1 cellular context compared by ENCODE assay signal in the genomic region with DNA sequence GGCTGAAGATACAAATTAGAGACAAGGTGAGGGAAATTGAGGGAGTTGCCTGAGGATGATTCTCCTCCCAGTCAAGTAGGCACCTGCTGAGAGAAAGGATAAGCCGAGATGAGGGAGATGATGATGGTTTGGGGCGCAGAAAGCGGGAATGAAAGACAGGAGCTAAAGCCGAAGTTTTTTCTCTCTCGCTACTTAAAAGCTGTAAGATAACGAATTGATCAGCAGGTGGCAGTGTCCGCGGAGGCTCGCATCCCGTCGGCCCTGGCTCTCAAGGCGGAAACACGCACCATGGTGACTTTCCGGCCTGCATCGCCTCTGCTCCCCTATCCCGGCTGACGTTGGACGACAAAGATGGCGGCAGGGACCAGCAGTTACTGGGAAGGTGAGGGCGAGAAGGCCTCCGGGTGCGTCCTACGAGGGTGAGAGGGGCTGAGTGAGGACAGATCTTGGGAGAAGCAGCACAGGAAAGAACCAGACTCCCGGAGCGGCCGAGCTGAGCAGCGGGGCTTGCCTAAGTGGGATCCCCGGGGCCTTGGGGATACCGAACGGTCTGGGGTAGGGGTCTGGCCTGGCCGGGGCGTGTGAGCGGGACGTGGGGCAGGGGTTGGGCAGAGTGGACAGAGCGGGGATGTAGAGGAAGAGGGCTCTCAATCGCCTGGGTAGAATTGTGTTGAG.
A peak's percentile ranks its signal among the peaks of the same experiment; 100 is the strongest.
TF ChIP-seq lines count a peak whose summit lies in the region.

A gene (plus strand): TSS at position 326 of the 675 bp plus-strand sequence. CDS start 26 bp downstream, at position 352.

TF ChIP-seq in neural cell, 6 proteins besides CTCF, POLR2A, EP300 and RAD21:
- TF ChIP-seq, protein P1, sequence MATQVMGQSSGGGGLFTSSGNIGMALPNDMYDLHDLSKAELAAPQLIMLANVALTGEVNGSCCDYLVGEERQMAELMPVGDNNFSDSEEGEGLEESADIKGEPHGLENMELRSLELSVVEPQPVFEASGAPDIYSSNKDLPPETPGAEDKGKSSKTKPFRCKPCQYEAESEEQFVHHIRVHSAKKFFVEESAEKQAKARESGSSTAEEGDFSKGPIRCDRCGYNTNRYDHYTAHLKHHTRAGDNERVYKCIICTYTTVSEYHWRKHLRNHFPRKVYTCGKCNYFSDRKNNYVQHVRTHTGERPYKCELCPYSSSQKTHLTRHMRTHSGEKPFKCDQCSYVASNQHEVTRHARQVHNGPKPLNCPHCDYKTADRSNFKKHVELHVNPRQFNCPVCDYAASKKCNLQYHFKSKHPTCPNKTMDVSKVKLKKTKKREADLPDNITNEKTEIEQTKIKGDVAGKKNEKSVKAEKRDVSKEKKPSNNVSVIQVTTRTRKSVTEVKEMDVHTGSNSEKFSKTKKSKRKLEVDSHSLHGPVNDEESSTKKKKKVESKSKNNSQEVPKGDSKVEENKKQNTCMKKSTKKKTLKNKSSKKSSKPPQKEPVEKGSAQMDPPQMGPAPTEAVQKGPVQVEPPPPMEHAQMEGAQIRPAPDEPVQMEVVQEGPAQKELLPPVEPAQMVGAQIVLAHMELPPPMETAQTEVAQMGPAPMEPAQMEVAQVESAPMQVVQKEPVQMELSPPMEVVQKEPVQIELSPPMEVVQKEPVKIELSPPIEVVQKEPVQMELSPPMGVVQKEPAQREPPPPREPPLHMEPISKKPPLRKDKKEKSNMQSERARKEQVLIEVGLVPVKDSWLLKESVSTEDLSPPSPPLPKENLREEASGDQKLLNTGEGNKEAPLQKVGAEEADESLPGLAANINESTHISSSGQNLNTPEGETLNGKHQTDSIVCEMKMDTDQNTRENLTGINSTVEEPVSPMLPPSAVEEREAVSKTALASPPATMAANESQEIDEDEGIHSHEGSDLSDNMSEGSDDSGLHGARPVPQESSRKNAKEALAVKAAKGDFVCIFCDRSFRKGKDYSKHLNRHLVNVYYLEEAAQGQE (IDR thresholded peaks at IDR 0.05; ENCODE audit: borderline replicate concordance): peak; percentile 84
- peak; percentile 85 for TF ChIP-seq TAF1 (IDR thresholded peaks at IDR 0.05; ENCODE audit: low read depth)
- TF ChIP-seq MXI1 (conservative IDR thresholded peaks at IDR 0.05; ENCODE audit: poor library complexity, severe bottlenecking): peak; percentile 84
- no peak for TF ChIP-seq EZH2 (IDR thresholded peaks at IDR 0.05; ENCODE audit: borderline replicate concordance, insufficient read depth, low read length, poor library complexity, severe bottlenecking)
- peak; percentile 97 for TF ChIP-seq POLR2AphosphoS5 (IDR thresholded peaks at IDR 0.05)
- peak; percentile 90 for TF ChIP-seq SMC3 (conservative IDR thresholded peaks at IDR 0.05; ENCODE audit: poor library complexity)
